Comparison of ENCODE assay signal across 1 cellular context in genomic region chr12:113786107-113786506, GRCh38.
TF ChIP-seq lines count a peak whose summit lies in the region.

No MANE protein-coding gene starts in this region.

TF ChIP-seq in GM23338, 12 proteins besides CTCF, POLR2A, EP300 and RAD21 (continued from another document):
- TF ChIP-seq, protein P1, sequence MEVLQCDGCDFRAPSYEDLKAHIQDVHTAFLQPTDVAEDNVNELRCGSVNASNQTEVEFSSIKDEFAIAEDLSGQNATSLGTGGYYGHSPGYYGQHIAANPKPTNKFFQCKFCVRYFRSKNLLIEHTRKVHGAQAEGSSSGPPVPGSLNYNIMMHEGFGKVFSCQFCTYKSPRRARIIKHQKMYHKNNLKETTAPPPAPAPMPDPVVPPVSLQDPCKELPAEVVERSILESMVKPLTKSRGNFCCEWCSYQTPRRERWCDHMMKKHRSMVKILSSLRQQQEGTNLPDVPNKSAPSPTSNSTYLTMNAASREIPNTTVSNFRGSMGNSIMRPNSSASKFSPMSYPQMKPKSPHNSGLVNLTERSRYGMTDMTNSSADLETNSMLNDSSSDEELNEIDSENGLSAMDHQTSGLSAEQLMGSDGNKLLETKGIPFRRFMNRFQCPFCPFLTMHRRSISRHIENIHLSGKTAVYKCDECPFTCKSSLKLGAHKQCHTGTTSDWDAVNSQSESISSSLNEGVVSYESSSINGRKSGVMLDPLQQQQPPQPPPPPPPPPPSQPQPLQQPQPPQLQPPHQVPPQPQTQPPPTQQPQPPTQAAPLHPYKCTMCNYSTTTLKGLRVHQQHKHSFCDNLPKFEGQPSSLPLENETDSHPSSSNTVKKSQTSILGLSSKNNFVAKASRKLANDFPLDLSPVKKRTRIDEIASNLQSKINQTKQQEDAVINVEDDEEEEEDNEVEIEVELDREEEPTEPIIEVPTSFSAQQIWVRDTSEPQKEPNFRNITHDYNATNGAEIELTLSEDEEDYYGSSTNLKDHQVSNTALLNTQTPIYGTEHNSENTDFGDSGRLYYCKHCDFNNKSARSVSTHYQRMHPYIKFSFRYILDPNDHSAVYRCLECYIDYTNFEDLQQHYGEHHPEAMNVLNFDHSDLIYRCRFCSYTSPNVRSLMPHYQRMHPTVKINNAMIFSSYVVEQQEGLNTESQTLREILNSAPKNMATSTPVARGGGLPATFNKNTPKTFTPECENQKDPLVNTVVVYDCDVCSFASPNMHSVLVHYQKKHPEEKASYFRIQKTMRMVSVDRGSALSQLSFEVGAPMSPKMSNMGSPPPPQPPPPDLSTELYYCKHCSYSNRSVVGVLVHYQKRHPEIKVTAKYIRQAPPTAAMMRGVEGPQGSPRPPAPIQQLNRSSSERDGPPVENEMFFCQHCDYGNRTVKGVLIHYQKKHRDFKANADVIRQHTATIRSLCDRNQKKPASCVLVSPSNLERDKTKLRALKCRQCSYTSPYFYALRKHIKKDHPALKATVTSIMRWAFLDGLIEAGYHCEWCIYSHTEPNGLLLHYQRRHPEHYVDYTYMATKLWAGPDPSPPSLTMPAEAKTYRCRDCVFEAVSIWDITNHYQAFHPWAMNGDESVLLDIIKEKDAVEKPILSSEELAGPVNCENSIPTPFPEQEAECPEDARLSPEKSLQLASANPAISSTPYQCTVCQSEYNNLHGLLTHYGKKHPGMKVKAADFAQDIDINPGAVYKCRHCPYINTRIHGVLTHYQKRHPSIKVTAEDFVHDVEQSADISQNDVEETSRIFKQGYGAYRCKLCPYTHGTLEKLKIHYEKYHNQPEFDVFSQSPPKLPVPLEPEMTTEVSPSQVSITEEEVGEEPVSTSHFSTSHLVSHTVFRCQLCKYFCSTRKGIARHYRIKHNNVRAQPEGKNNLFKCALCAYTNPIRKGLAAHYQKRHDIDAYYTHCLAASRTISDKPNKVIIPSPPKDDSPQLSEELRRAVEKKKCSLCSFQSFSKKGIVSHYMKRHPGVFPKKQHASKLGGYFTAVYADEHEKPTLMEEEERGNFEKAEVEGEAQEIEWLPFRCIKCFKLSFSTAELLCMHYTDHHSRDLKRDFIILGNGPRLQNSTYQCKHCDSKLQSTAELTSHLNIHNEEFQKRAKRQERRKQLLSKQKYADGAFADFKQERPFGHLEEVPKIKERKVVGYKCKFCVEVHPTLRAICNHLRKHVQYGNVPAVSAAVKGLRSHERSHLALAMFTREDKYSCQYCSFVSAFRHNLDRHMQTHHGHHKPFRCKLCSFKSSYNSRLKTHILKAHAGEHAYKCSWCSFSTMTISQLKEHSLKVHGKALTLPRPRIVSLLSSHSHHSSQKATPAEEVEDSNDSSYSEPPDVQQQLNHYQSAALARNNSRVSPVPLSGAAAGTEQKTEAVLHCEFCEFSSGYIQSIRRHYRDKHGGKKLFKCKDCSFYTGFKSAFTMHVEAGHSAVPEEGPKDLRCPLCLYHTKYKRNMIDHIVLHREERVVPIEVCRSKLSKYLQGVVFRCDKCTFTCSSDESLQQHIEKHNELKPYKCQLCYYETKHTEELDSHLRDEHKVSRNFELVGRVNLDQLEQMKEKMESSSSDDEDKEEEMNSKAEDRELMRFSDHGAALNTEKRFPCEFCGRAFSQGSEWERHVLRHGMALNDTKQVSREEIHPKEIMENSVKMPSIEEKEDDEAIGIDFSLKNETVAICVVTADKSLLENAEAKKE (CRISPR knock-in tag; IDR thresholded peaks at IDR 0.05) = no peak
- no peak for TF ChIP-seq EZH2phosphoT487 (IDR thresholded peaks at IDR 0.05; ENCODE audit: unreplicated experiment)
- no peak for TF ChIP-seq ZNF331 (CRISPR knock-in tag; IDR thresholded peaks at IDR 0.05; ENCODE audit: low read depth)
- no peak for TF ChIP-seq POLR2AphosphoS5 (IDR thresholded peaks at IDR 0.05; ENCODE audit: low read depth)
- TF ChIP-seq REST (IDR thresholded peaks at IDR 0.05; ENCODE audit: unreplicated experiment) = no peak
- no peak for TF ChIP-seq CREB1 (CRISPR knock-in tag; IDR thresholded peaks at IDR 0.05; ENCODE audit: low read depth)
- TF ChIP-seq ZNF114 (CRISPR knock-in tag; IDR thresholded peaks at IDR 0.05) = no peak
